ENCODE assay signal across 11 cellular contexts in genomic region chr20:57348922-57349642, GRCh38. TPM values are rescaled to one million over a fixed set of nuclear protein-coding genes. Genes with fewer than 3 reads are reported as not detected.
A peak's percentile ranks its signal among the peaks of the same experiment; 100 is the strongest.
DNase-seq lines count a peak whose midpoint lies in the region; ATAC-seq and TF ChIP-seq lines count a peak whose summit lies in the region.
"Not testable (repeated sequence)": the region's sequence is repeated elsewhere in the genome, so short reads cannot be mapped to it uniquely, and the experiment has no call there.
"Had no signal": no experiment of that assay in that cellular context is flagged by ENCODE, and none has a peak within 500 bp of the region (broad histone marks: within the 10 kb centered on the region; RNA-seq: fewer than 3 reads in every experiment).

No MANE protein-coding gene starts in this region.

- ATAC-seq in activated CD8-positive, alpha-beta T cell treated with anti-CD3 and anti-CD28 coated beads for 36 hours = not testable (repeated sequence)

- not testable (repeated sequence) for H3K4me3 ChIP-seq in Caco-2 (ENCODE audit: low read depth, low read length); neural progenitor cell
- peak overlapping the region; percentile 29 for H3K4me3 ChIP-seq in Jurkat, Clone E6-1 (ENCODE audit: low read length)

- H2AFZ ChIP-seq in neural progenitor cell (replicated peaks) = not testable (repeated sequence)

- not testable (repeated sequence) for H3K9me3 ChIP-seq in Caco-2; neural progenitor cell (ENCODE audit: low read depth)

- H3K27ac ChIP-seq in neural progenitor cell = not testable (repeated sequence)

- H3K27ac Mint-ChIP-seq in Caco-2 (ENCODE audit: unreplicated experiment); neural progenitor cell; type B pancreatic cell: not testable (repeated sequence)
- H3K27ac Mint-ChIP-seq in activated CD8-positive, alpha-beta T cell treated with anti-CD3 and anti-CD28 coated beads for 36 hours = peak overlapping the region; percentile 28
- H3K27ac Mint-ChIP-seq in activated naive CD4-positive, alpha-beta T cell treated with anti-CD3 and anti-CD28 coated beads, Interleukin-2, amount 10 ng/mL, durations not matched to agents 7 days and 5 days = peak overlapping the region; percentile 42
- H3K27ac Mint-ChIP-seq in immature natural killer cell = peak overlapping the region in 2 of 6 donors; percentile 14 to 39

- not testable (repeated sequence) for H3K9me3 Mint-ChIP-seq in Caco-2 (ENCODE audit: unreplicated experiment); activated CD8-positive, alpha-beta T cell treated with anti-CD3 and anti-CD28 coated beads for 36 hours; activated naive CD4-positive, alpha-beta T cell treated with anti-CD3 and anti-CD28 coated beads, Interleukin-2, amount 10 ng/mL, durations not matched to agents 7 days and 5 days; immature natural killer cell; neural progenitor cell; type B pancreatic cell

- H3F3A ChIP-seq in neural progenitor cell (ENCODE audit: low read depth) = peaks cover 17% of the 10 kb centered on the region

- H3K4me3 Mint-ChIP-seq in Caco-2 (ENCODE audit: unreplicated experiment) (peak overlapping the region; percentile 88), immature natural killer cell (peak overlapping the region; percentile 36 to 64 (median 56)), neural progenitor cell (peak overlapping the region; percentile 54), type B pancreatic cell (peak overlapping the region; percentile 25)
- not testable (repeated sequence) for H3K4me3 Mint-ChIP-seq in activated CD8-positive, alpha-beta T cell treated with anti-CD3 and anti-CD28 coated beads for 36 hours
- peak overlapping the region; percentile 31 for H3K4me3 Mint-ChIP-seq in activated naive CD4-positive, alpha-beta T cell treated with anti-CD3 and anti-CD28 coated beads, Interleukin-2, amount 10 ng/mL, durations not matched to agents 7 days and 5 days

- peak; percentile 35 to 60 for DNase-seq in Caco-2
- DNase-seq in Jurkat, Clone E6-1 (ENCODE audit: low read depth, low spot score) = peak; percentile 92
- DNase-seq in T1000 (lab: John Stamatoyannopoulos, UW) = peak; percentile 15
- DNase-seq in activated CD8-positive, alpha-beta T cell treated with anti-CD3 and anti-CD28 coated beads for 36 hours = peak; percentile 20
- not testable (repeated sequence) for DNase-seq in activated naive CD4-positive, alpha-beta T cell treated with anti-CD3 and anti-CD28 coated beads, Interleukin-2, amount 10 ng/mL, durations not matched to agents 7 days and 5 days; immature natural killer cell; neural progenitor cell (ENCODE audit: low spot score); type B pancreatic cell (ENCODE audit: extremely low spot score, unreplicated experiment)

- BruUV-seq in Caco-2 (replicated peaks; lab: Mats Ljungman, UMichigan) = not testable (repeated sequence)

- peaks cover 30% of the 10 kb centered on the region for H3K79me2 ChIP-seq in neural progenitor cell (ENCODE audit: low read depth)

- TF ChIP-seq CTCF in Caco-2 (IDR thresholded peaks at IDR 0.05; ENCODE audit: insufficient read depth in 1 of 2, low read depth in 1 of 2, low read length in 1 of 2, severe bottlenecking in 1 of 2, unreplicated experiment in 1 of 2); activated CD8-positive, alpha-beta T cell treated with anti-CD3 and anti-CD28 coated beads for 36 hours (IDR thresholded peaks at IDR 0.05); neural progenitor cell (IDR thresholded peaks at IDR 0.05); type B pancreatic cell (conservative IDR thresholded peaks at IDR 0.05): not testable (repeated sequence)

- POLR2A ChIA-PET in Caco-2 (lab: Charles Lee) = interaction anchor here (0.9 kb wide), 1 partner anchor 42 kb away, joined by 4 read pairs; the partner anchor contains the start of gene RBM38
- POLR2A ChIA-PET in activated CD8-positive, alpha-beta T cell treated with anti-CD3 and anti-CD28 coated beads for 36 hours (lab: Charles Lee) = interaction anchor here (0.5 to 1.2 kb wide), 2 partner anchors 31 to 41 kb away, joined by 3 read pairs; no protein-coding TSS in a partner anchor

- H3K27me3 Mint-ChIP-seq in Caco-2 (ENCODE audit: insufficient read depth, unreplicated experiment); activated CD8-positive, alpha-beta T cell treated with anti-CD3 and anti-CD28 coated beads for 36 hours; activated naive CD4-positive, alpha-beta T cell treated with anti-CD3 and anti-CD28 coated beads, Interleukin-2, amount 10 ng/mL, durations not matched to agents 7 days and 5 days; neural progenitor cell (ENCODE audit: insufficient read depth, low read depth); type B pancreatic cell: not testable (repeated sequence)
- H3K27me3 Mint-ChIP-seq in immature natural killer cell (ENCODE audit: low read depth in 3 of 3) = peaks cover 3 to 24% (median 18%) of the 10 kb centered on the region in 3 donors

- not testable (repeated sequence) for H3K27me3 ChIP-seq in Caco-2 (replicated peaks; ENCODE audit: control insufficient read depth, insufficient read depth, low read length); neural progenitor cell

- H4K20me1 ChIP-seq in neural progenitor cell (ENCODE audit: low read depth) = peaks cover 21% of the 10 kb centered on the region

- H3K9ac ChIP-seq in neural progenitor cell = not testable (repeated sequence)

- intact Hi-C loops in Caco-2 (cut with micrococcal nuclease; ENCODE audit: unreplicated experiment); activated CD8-positive, alpha-beta T cell treated with anti-CD3 and anti-CD28 coated beads for 36 hours (cut with micrococcal nuclease): not testable (repeated sequence)

- not testable (repeated sequence) for H3K36me3 ChIP-seq in Caco-2 (ENCODE audit: control insufficient read depth, insufficient read depth, low read length); neural progenitor cell

- CTCF ChIA-PET in Caco-2 (lab: Charles Lee) = interaction anchor here (0.6 to 1.8 kb wide), 10 partner anchors 12 to 328 kb away, joined by 3 to 8 read pairs (median 4); no protein-coding TSS in a partner anchor
- CTCF ChIA-PET in activated CD8-positive, alpha-beta T cell treated with anti-CD3 and anti-CD28 coated beads for 36 hours (lab: Charles Lee) = interaction anchor here (0.7 to 5.6 kb wide), 8 partner anchors 13 to 956 kb away, joined by 3 to 42 read pairs (median 4); no protein-coding TSS in a partner anchor
- CTCF ChIA-PET in activated naive CD4-positive, alpha-beta T cell treated with anti-CD3 and anti-CD28 coated beads, Interleukin-2, amount 10 ng/mL, durations not matched to agents 7 days and 5 days (lab: Charles Lee) = interaction anchor here (1.1 to 6.6 kb wide), 2 partner anchors 31 to 257 kb away, joined by 3 to 69 read pairs; no protein-coding TSS in a partner anchor

- H3K4me1 Mint-ChIP-seq in Caco-2 (ENCODE audit: low read depth, unreplicated experiment) (peaks cover 18% of the 10 kb centered on the region), immature natural killer cell (peaks cover 25 to 30% of the 10 kb centered on the region in 2 donors), neural progenitor cell (peaks cover 10% of the 10 kb centered on the region), type B pancreatic cell (ENCODE audit: unreplicated experiment) (peaks cover 16% of the 10 kb centered on the region)
- H3K4me1 Mint-ChIP-seq in activated CD8-positive, alpha-beta T cell treated with anti-CD3 and anti-CD28 coated beads for 36 hours (ENCODE audit: low read depth) = peaks cover 26% of the 10 kb centered on the region
- peaks cover 21% of the 10 kb centered on the region for H3K4me1 Mint-ChIP-seq in activated naive CD4-positive, alpha-beta T cell treated with anti-CD3 and anti-CD28 coated beads, Interleukin-2, amount 10 ng/mL, durations not matched to agents 7 days and 5 days

- H3K4me1 ChIP-seq in Caco-2 = not testable (repeated sequence)
- peaks cover 11% of the 10 kb centered on the region for H3K4me1 ChIP-seq in neural progenitor cell

- H3K36me3 Mint-ChIP-seq in Caco-2 (ENCODE audit: insufficient read depth, unreplicated experiment) = peaks cover 41% of the 10 kb centered on the region
- H3K36me3 Mint-ChIP-seq in activated CD8-positive, alpha-beta T cell treated with anti-CD3 and anti-CD28 coated beads for 36 hours (ENCODE audit: low read depth) = peaks cover 14% of the 10 kb centered on the region
- peaks cover 14% of the 10 kb centered on the region for H3K36me3 Mint-ChIP-seq in activated naive CD4-positive, alpha-beta T cell treated with anti-CD3 and anti-CD28 coated beads, Interleukin-2, amount 10 ng/mL, durations not matched to agents 7 days and 5 days
- not testable (repeated sequence) for H3K36me3 Mint-ChIP-seq in immature natural killer cell, neural progenitor cell, type B pancreatic cell

- not testable (repeated sequence) for H3K4me2 ChIP-seq in neural progenitor cell

RNA-seq across cellular contexts. Expression of gene RAE1, which starts 2.0 kb away (rescaled TPM):
- 133 and 138 TPM in 2 replicates for total RNA-seq in Caco-2 (2022)
- 81.1 TPM for polyA plus RNA-seq in Jurkat, Clone E6-1 (2012; ENCODE audit: insufficient read depth, insufficient read length)
- 10 to 100 TPM; 41.1 to 42.9 TPM for total RNA-seq in activated CD8-positive, alpha-beta T cell treated with anti-CD3 and anti-CD28 coated beads for 36 hours
- 10 to 100 TPM; 35.7 to 54.5 (median 40.3) TPM for polyA plus RNA-seq in immature natural killer cell
- total RNA-seq in neural progenitor cell (ENCODE audit: low replicate concordance) = 50.2 and 77.6 TPM in 2 replicates
- total RNA-seq in type B pancreatic cell (ENCODE audit: low replicate concordance) = 38.2 and 46.5 TPM in 2 replicates

RNA-seq across cellular contexts. Expression of gene SPO11, which starts 19.5 kb away (rescaled TPM):
- total RNA-seq in Caco-2 (2022) (not detected in 2 replicates), neural progenitor cell (ENCODE audit: low replicate concordance) (not detected in 2 replicates), type B pancreatic cell (ENCODE audit: low replicate concordance) (not detected in 2 replicates)
- polyA plus RNA-seq in Jurkat, Clone E6-1 (2012; ENCODE audit: insufficient read depth, insufficient read length) = not detected
- not detected for total RNA-seq in activated CD8-positive, alpha-beta T cell treated with anti-CD3 and anti-CD28 coated beads for 36 hours
- polyA plus RNA-seq in immature natural killer cell = not detected
- total RNA-seq: Calu3, NCI-H460, Right ventricle myocardium inferior had no signal

RNA-seq across cellular contexts. Expression of gene RBM38, which starts 42.1 kb away (rescaled TPM):
- total RNA-seq in Caco-2 (2022) (34.4 and 39.2 TPM in 2 replicates), neural progenitor cell (ENCODE audit: low replicate concordance) (26.6 and 53.4 TPM in 2 replicates), type B pancreatic cell (ENCODE audit: low replicate concordance) (15.2 and 26.5 TPM in 2 replicates)
- 66.7 TPM for polyA plus RNA-seq in Jurkat, Clone E6-1 (2012; ENCODE audit: insufficient read depth, insufficient read length)
- total RNA-seq in activated CD8-positive, alpha-beta T cell treated with anti-CD3 and anti-CD28 coated beads for 36 hours = 100 to 1,000 TPM; 114 to 116 TPM
- 10 to 100 TPM; 43.6 to 89.1 (median 80.4) TPM for polyA plus RNA-seq in immature natural killer cell
